12 cellular contexts compared by ENCODE assay signal in genomic region chr19:35374031-35374430, GRCh38. TPM values are rescaled to one million over a fixed set of nuclear protein-coding genes. Genes with fewer than 3 reads are reported as not detected.
"Had no signal": no experiment of that assay in that cellular context is flagged by ENCODE, and none has a peak within 500 bp of the region (broad histone marks: within the 10 kb centered on the region; RNA-seq: fewer than 3 reads in every experiment).

No MANE protein-coding gene starts in this region.

RNA-seq across cellular contexts. Expression of gene GPR42, which starts 3.2 kb away (rescaled TPM):
- total RNA-seq: activated B cell treated with CpG ODN at 0.5 μM for 24 hours; activated CD8-positive, alpha-beta T cell treated with anti-CD3 and anti-CD28 coated beads, Interleukin-2, amount 10 ng/mL, durations not matched to agents 7 days and 5 days; adrenal gland; aorta; astrocyte; body of pancreas; cardiac septum; cerebellum; T-cell; T-helper 2 cell treated with Interferon-gamma antibody and Interleukin-4, amounts not matched to agents 100 ng/mL and 5 ng/mL, for 36 hours had no signal
- polyA plus RNA-seq: adrenal gland, aorta had no signal

RNA-seq across cellular contexts. Expression of gene FFAR3, which starts 15.8 kb away (rescaled TPM):
- total RNA-seq: activated CD8-positive, alpha-beta memory T cell treated with anti-CD3 and anti-CD28 coated beads, Interleukin-2, amount 10 ng/mL, durations not matched to agents 7 days and 5 days; activated CD8-positive, alpha-beta T cell treated with anti-CD3 and anti-CD28 coated beads, Interleukin-2, amount 10 ng/mL, durations not matched to agents 7 days and 5 days; astrocyte; body of pancreas; cardiac septum; cerebellum; T-helper 2 cell treated with Interferon-gamma antibody and Interleukin-4, amounts not matched to agents 100 ng/mL and 5 ng/mL, for 36 hours had no signal
- polyA plus RNA-seq: aorta had no signal

RNA-seq across cellular contexts. Expression of gene FFAR1, which starts 26.3 kb away (rescaled TPM):
- total RNA-seq: activated CD8-positive, alpha-beta memory T cell treated with anti-CD3 and anti-CD28 coated beads, Interleukin-2, amount 10 ng/mL, durations not matched to agents 7 days and 5 days; activated CD8-positive, alpha-beta T cell treated with anti-CD3 and anti-CD28 coated beads, Interleukin-2, amount 10 ng/mL, durations not matched to agents 7 days and 5 days; adrenal gland; aorta; astrocyte; breast epithelium; cardiac septum; cerebellum; T-helper 2 cell treated with Interferon-gamma antibody and Interleukin-4, amounts not matched to agents 100 ng/mL and 5 ng/mL, for 36 hours had no signal
- polyA plus RNA-seq: aorta had no signal

RNA-seq across cellular contexts. Expression of gene CD22, which starts 45.0 kb away (rescaled TPM):
- total RNA-seq: astrocyte, cerebellum had no signal
